Comparison of ENCODE assay signal across 8 cellular contexts in the genomic region with DNA sequence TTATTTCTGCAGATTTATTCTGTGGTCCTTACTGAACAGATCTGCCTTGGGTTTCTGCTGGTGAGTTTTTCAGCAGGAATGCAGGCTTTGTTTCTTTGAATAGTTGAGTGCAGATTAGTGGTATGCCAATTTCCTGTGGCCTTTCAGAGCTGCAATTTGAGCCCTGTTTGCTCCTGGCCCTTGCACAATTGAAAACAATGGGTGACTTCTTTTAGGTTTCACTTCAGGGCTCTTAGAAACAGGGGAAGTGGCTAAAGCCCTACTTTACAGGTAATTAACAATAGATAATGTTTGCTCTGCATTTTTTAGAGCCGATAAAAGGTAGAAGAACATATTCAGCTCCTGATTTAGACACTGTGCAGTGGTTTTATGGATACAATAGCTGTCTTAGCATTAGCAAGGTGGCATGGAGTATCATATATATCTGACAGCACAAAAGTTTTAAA. TPM values are rescaled to one million over a fixed set of nuclear protein-coding genes. Genes with fewer than 3 reads are reported as not detected.
A peak's percentile ranks its signal among the peaks of the same experiment; 100 is the strongest.
DNase-seq lines count a peak whose midpoint lies in the region; TF ChIP-seq lines count a peak whose summit lies in the region.

No MANE protein-coding gene starts in this region.

- peaks cover 45% of the 10 kb centered on the region for H3K4me1 Mint-ChIP-seq in nephron

- H3K4me1 ChIP-seq in HAP-1 = peaks cover 10% of the 10 kb centered on the region

- H3K9me3 ChIP-seq in HAP-1 = no peaks in the 10 kb centered on the region

- DNase-seq in GM12865 (ENCODE audit: low read depth) (peak; percentile 61), HAP-1 (ENCODE audit: low spot score in 2 of 2) (peak; percentile 78 to 99), Kasumi-1 (lab: John Stamatoyannopoulos, UW) (peak; percentile 82), SHP77 treated with DMSO at 0.1 percent for 48 hours (lab: John Stamatoyannopoulos, UW) (peak; percentile 34), epithelial cell of esophagus (ENCODE audit: low read depth) (peak; percentile 82), cerebellum (ENCODE audit: low spot score) (no peak)
- no peak for DNase-seq in activated CD8-positive, alpha-beta memory T cell treated with anti-CD3 and anti-CD28 coated beads, Interleukin-2, amount 50 U/mL, for 48 hours

- no peaks in the 10 kb centered on the region for H3K36me3 ChIP-seq in HAP-1 (replicated peaks)

- no peaks in the 10 kb centered on the region for H3K36me3 Mint-ChIP-seq in nephron (ENCODE audit: low read depth)

- in situ Hi-C loops in HAP-1 (cut with MboI; ENCODE audit: low sequenced_read_pairs) = no loop called here

- H3K27ac Mint-ChIP-seq in nephron = peak overlapping the region; percentile 15 to 86 (median 44)

- H3K4me3 Mint-ChIP-seq in nephron = no peak overlapping the region

- TF ChIP-seq CTCF in GM12865 (IDR thresholded peaks at IDR 0.05; ENCODE audit: insufficient read depth, low read depth, low read length, missing control alignments) = no peak
- TF ChIP-seq CTCF in epithelial cell of esophagus (IDR thresholded peaks at IDR 0.05; ENCODE audit: insufficient read depth, low read depth, low read length, missing control alignments) = no peak
- no peak for TF ChIP-seq CTCF in nephron (IDR thresholded peaks at IDR 0.05; ENCODE audit: unreplicated experiment in 3 of 3)

- H3K27me3 ChIP-seq in HAP-1 (ENCODE audit: low read depth) = peaks cover 45% of the 10 kb centered on the region

- no peaks in the 10 kb centered on the region for H3K9me3 Mint-ChIP-seq in nephron

- H3K27me3 Mint-ChIP-seq in nephron (ENCODE audit: low read depth) = no peaks in the 10 kb centered on the region

- no peak overlapping the region for H3K4me3 ChIP-seq in GM12865 (ENCODE audit: low read depth, low read length)
- no peak overlapping the region for H3K4me3 ChIP-seq in HAP-1
- no peak overlapping the region for H3K4me3 ChIP-seq in epithelial cell of esophagus (ENCODE audit: low read length)

RNA-seq across cellular contexts. Expression of a gene that starts 21.9 kb away (rescaled TPM):
- 29.6 TPM for total RNA-seq in cerebellum

Comparison
In these comparisons a context has a peak if more than half of its experiments do, and no peak if none do; other contexts are left out.
1. DNase-seq: peak in GM12865 (single experiment), HAP-1 (2 of 2), Kasumi-1 (2 of 2), SHP77 treated with DMSO at 0.1 percent for 48 hours (single experiment) and epithelial cell of esophagus (single experiment); none in activated CD8-positive, alpha-beta memory T cell treated with anti-CD3 and anti-CD28 coated beads, Interleukin-2, amount 50 U/mL, for 48 hours (single experiment) and cerebellum (single experiment).